34 cellular contexts compared by ENCODE assay signal in genomic region chr12:52569726-52570125, GRCh38. TPM values are rescaled to one million over a fixed set of nuclear protein-coding genes. Genes with fewer than 3 reads are reported as not detected.
"Had no signal": no experiment of that assay in that cellular context is flagged by ENCODE, and none has a peak within 500 bp of the region (broad histone marks: within the 10 kb centered on the region; RNA-seq: fewer than 3 reads in every experiment).

No MANE protein-coding gene starts in this region.

- H3K27ac Mint-ChIP-seq: dendritic cell treated with granulocyte-macrophage colony-stimulating factor and Interleukin-4, amounts not matched to agents 40 ng/mL and 50 ng/mL, for 4 days; mesothelial cell of epicardium; naive thymus-derived CD4-positive, alpha-beta T cell; nephron; neural progenitor cell; stimulated activated effector memory CD8-positive, alpha-beta T cell treated with anti-CD3 and anti-CD28 coated beads, Interleukin-12 subunit alpha, Interleukin-12 subunit beta, amount 100 ng/mL, for 72 hours had no signal

- H3K27ac ChIP-seq: esophagus muscularis mucosa, foreskin keratinocyte, gastroesophageal sphincter, heart left ventricle, hepatocyte, left lung, neural progenitor cell, prostate gland, right atrium auricular region, stomach, thyroid gland, vagina had no signal

- H3K4me3 ChIP-seq: esophagus muscularis mucosa, gastroesophageal sphincter, heart left ventricle, hepatocyte, left lung, neural progenitor cell, prostate gland, right atrium auricular region, smooth muscle cell, stomach, thyroid gland, vagina had no signal

- H3K4me1 ChIP-seq: foreskin keratinocyte, gastroesophageal sphincter, left lung, neural progenitor cell, prostate gland, stomach, vagina had no signal

- H2AFZ ChIP-seq: hepatocyte, neural progenitor cell had no signal

- H3K4me2 ChIP-seq: hepatocyte, neural progenitor cell, smooth muscle cell had no signal

- DNase-seq: effector CD8-positive, alpha-beta T cell; foreskin keratinocyte; heart left ventricle; kidney; left lung; mesenchymal stem cell; stimulated activated CD4-positive, alpha-beta T cell treated with anti-CD3 and anti-CD28 coated beads, Interleukin-2, amount 100 ng/mL, for 24 hours; stimulated activated CD4-positive, alpha-beta T cell treated with anti-CD3 and anti-CD28 coated beads, Interleukin-4, amount 100 ng/mL, for 24 hours; stimulated activated naive CD4-positive, alpha-beta T cell treated with Interleukin-2 at 50 U/mL for 16 hours; stomach; thyroid gland had no signal

- H3K9me3 ChIP-seq: esophagus muscularis mucosa, gastroesophageal sphincter, heart left ventricle, left lung, prostate gland, right atrium auricular region, stomach, thyroid gland, vagina had no signal

- H3K79me2 ChIP-seq: hepatocyte had no signal

- H3K4me3 Mint-ChIP-seq: dendritic cell treated with granulocyte-macrophage colony-stimulating factor and Interleukin-4, amounts not matched to agents 40 ng/mL and 50 ng/mL, for 4 days; mesothelial cell of epicardium; naive thymus-derived CD4-positive, alpha-beta T cell; nephron; neural progenitor cell; stimulated activated effector memory CD8-positive, alpha-beta T cell treated with anti-CD3 and anti-CD28 coated beads, Interleukin-12 subunit alpha, Interleukin-12 subunit beta, amount 100 ng/mL, for 72 hours had no signal

- H3K36me3 ChIP-seq: esophagus muscularis mucosa, gastroesophageal sphincter, heart left ventricle, left lung, neural progenitor cell, prostate gland, right atrium auricular region, stomach, thyroid gland, vagina had no signal

- H3K36me3 Mint-ChIP-seq: mesothelial cell of epicardium; naive thymus-derived CD4-positive, alpha-beta T cell; neural progenitor cell; stimulated activated effector memory CD8-positive, alpha-beta T cell treated with anti-CD3 and anti-CD28 coated beads, Interleukin-12 subunit alpha, Interleukin-12 subunit beta, amount 100 ng/mL, for 72 hours had no signal

- ATAC-seq: foreskin keratinocyte; gastroesophageal sphincter; heart left ventricle; left lung; naive thymus-derived CD4-positive, alpha-beta T cell; sciatic nerve; stimulated activated effector memory CD8-positive, alpha-beta T cell treated with anti-CD3 and anti-CD28 coated beads, Interleukin-12 subunit alpha, Interleukin-12 subunit beta, amount 100 ng/mL, for 72 hours had no signal

- H3K4me1 Mint-ChIP-seq: mesothelial cell of epicardium, nephron, neural progenitor cell had no signal

- H3K27me3 ChIP-seq: neural progenitor cell, right atrium auricular region, thyroid gland, vagina had no signal

- H3K9ac ChIP-seq: neural progenitor cell had no signal

- H3K9me3 Mint-ChIP-seq: dendritic cell treated with granulocyte-macrophage colony-stimulating factor and Interleukin-4, amounts not matched to agents 40 ng/mL and 50 ng/mL, for 4 days; mesothelial cell of epicardium; naive thymus-derived CD4-positive, alpha-beta T cell; nephron; neural progenitor cell; stimulated activated effector memory CD8-positive, alpha-beta T cell treated with anti-CD3 and anti-CD28 coated beads, Interleukin-12 subunit alpha, Interleukin-12 subunit beta, amount 100 ng/mL, for 72 hours had no signal

RNA-seq across cellular contexts. Expression of gene KRT74, which starts 3.9 kb away (rescaled TPM):
- total RNA-seq: endothelial cell of umbilical vein, epithelial cell of proximal tubule, esophagus muscularis mucosa, fibroblast of lung, foreskin keratinocyte, gastroesophageal sphincter, heart left ventricle, hepatocyte, kidney, left lung, lung microvascular endothelial cell, mesothelial cell of epicardium, mucosa of gallbladder, osteocyte, sciatic nerve, smooth muscle cell, stomach, subcutaneous adipose tissue, temporal lobe, thyroid gland, vagina had no signal
- polyA plus RNA-seq: endothelial cell of umbilical vein; fibroblast of lung; heart left ventricle; hepatocyte; naive thymus-derived CD4-positive, alpha-beta T cell; smooth muscle cell had no signal

RNA-seq across cellular contexts. Expression of gene KRT71, which starts 16.8 kb away (rescaled TPM):
- total RNA-seq: endothelial cell of umbilical vein; epithelial cell of proximal tubule; esophagus muscularis mucosa; fibroblast of lung; foreskin keratinocyte; gastroesophageal sphincter; heart left ventricle; hepatocyte; kidney; left lung; lung microvascular endothelial cell; mesothelial cell of epicardium; mucosa of gallbladder; naive thymus-derived CD4-positive, alpha-beta T cell; osteocyte; prostate gland; right atrium auricular region; sciatic nerve; smooth muscle cell; stomach; subcutaneous adipose tissue; thyroid gland; ureter; vagina had no signal
- polyA plus RNA-seq: endothelial cell of umbilical vein; fibroblast of lung; foreskin keratinocyte; heart left ventricle; hepatocyte; naive thymus-derived CD4-positive, alpha-beta T cell; smooth muscle cell; stomach had no signal

RNA-seq across cellular contexts. Expression of gene KRT72, which starts 31.5 kb away (rescaled TPM):
- total RNA-seq: endothelial cell of umbilical vein, epithelial cell of proximal tubule, esophagus muscularis mucosa, fibroblast of lung, foreskin keratinocyte, gastroesophageal sphincter, heart left ventricle, hepatocyte, kidney, left lung, lung microvascular endothelial cell, mesothelial cell of epicardium, mucosa of gallbladder, osteocyte, right atrium auricular region, smooth muscle cell, stomach, subcutaneous adipose tissue, temporal lobe, thyroid gland, ureter, vagina had no signal
- polyA plus RNA-seq: endothelial cell of umbilical vein, fibroblast of lung, foreskin keratinocyte, heart left ventricle, hepatocyte, smooth muscle cell, stomach had no signal

RNA-seq across cellular contexts. Expression of gene KRT73, which starts 48.6 kb away (rescaled TPM):
- total RNA-seq: endothelial cell of umbilical vein, epithelial cell of proximal tubule, esophagus muscularis mucosa, fibroblast of lung, foreskin keratinocyte, gastroesophageal sphincter, heart left ventricle, hepatocyte, kidney, left lung, lung microvascular endothelial cell, mesothelial cell of epicardium, mucosa of gallbladder, osteocyte, prostate gland, right atrium auricular region, sciatic nerve, smooth muscle cell, stomach, subcutaneous adipose tissue, temporal lobe, thyroid gland, ureter, vagina had no signal
- polyA plus RNA-seq: endothelial cell of umbilical vein, fibroblast of lung, foreskin keratinocyte, heart left ventricle, hepatocyte, smooth muscle cell, stomach had no signal

RNA-seq across cellular contexts. Expression of gene KRT5, which starts 49.5 kb away (rescaled TPM):
- total RNA-seq: epithelial cell of proximal tubule, fibroblast of lung, lung microvascular endothelial cell, mucosa of gallbladder, osteocyte had no signal
- polyA plus RNA-seq: naive thymus-derived CD4-positive, alpha-beta T cell had no signal
